In the genomic region with DNA sequence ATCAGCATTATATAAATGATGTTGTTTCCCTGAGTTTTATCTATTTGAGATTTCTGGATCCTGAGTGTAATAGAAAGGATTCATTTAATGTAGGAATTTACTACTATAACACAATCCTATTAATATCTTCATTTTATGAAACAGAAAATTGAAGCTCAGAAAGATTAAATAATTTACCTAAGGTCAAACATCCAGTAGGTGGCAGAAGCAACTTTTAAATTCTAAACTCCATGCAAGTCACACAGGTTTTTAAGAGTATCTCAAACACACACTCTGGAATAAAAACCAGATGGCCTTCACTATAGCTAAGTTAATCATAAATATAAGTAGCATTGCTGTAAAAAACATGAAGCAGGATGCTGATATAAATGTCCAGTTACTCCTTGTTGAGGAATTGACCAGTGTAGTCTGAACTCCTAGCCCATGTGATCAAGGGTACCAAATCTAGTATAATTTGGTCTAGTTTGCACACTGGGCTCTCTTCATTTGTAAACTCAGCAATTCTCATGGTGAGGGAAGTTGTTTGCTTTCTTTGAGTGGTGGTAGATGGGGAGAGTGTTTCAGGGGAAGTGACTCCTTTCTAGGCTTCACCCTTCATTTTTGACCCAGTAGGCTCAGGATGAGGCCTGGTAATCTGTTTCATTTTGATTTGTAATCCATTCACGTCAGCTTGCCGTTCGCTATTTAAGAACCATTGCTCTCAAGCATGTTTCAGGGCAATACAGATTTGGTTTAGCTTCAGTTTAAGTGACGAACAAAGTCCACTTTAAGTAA, we compare ENCODE assay signal across 9 cellular contexts. TPM values are rescaled to one million over a fixed set of nuclear protein-coding genes. Genes with fewer than 3 reads are reported as not detected.
A peak's percentile ranks its signal among the peaks of the same experiment; 100 is the strongest.
DNase-seq lines count a peak whose midpoint lies in the region; ATAC-seq, FAIRE-seq and TF ChIP-seq lines count a peak whose summit lies in the region.
"Had no signal": no experiment of that assay in that cellular context is flagged by ENCODE, and none has a peak within 500 bp of the region (broad histone marks: within the 10 kb centered on the region; RNA-seq: fewer than 3 reads in every experiment).

No MANE protein-coding gene starts in this region.

- no peaks in the 10 kb centered on the region for H3K4me1 Mint-ChIP-seq in activated T-helper 2 cell treated with anti-CD3 and anti-CD28 coated beads, Interferon-gamma antibody, Interleukin-2, Interleukin-4, amounts not matched to agents 10 μg/mL and 5 μg/mL and 100 μg/mL, durations not matched to agents 14 hours and 24 hours and 36 hours (ENCODE audit: low read depth)
- H3K4me1 Mint-ChIP-seq: activated naive CD8-positive, alpha-beta T cell treated with anti-CD3 and anti-CD28 coated beads, Interleukin-2, amount 10 ng/mL, durations not matched to agents 7 days and 5 days had no signal

- no peaks in the 10 kb centered on the region for H3K9me1 ChIP-seq in K562 (ENCODE audit: control insufficient read depth, insufficient read depth, low read length)

- in situ Hi-C loops in K562 (cut with MboI): no loop called here

- CTCF ChIA-PET in K562 (lab: Yijun Ruan, JAX; ENCODE audit: low intra/inter-chr PET ratio): no interaction called here
- CTCF ChIA-PET in HEK293T (lab: Yijun Ruan, JAX): interaction anchor here (0.6 to 1.9 kb wide), 5 partner anchors 10 to 358 kb away, joined by 3 to 10 read pairs (median 5); partner anchors contain the start of genes FMO3 and FMO4

- no peak overlapping the region for H3K4me3 ChIP-seq in K562

- H3K27ac Mint-ChIP-seq in activated T-helper 2 cell treated with anti-CD3 and anti-CD28 coated beads, Interferon-gamma antibody, Interleukin-2, Interleukin-4, amounts not matched to agents 10 μg/mL and 5 μg/mL and 100 μg/mL, durations not matched to agents 14 hours and 24 hours and 36 hours: no peak overlapping the region
- H3K27ac Mint-ChIP-seq: activated naive CD8-positive, alpha-beta T cell treated with anti-CD3 and anti-CD28 coated beads, Interleukin-2, amount 10 ng/mL, durations not matched to agents 7 days and 5 days had no signal

- POLR2A ChIA-PET in K562 (lab: Yijun Ruan, JAX): no interaction called here
- POLR2A ChIA-PET in HEK293T (lab: Yijun Ruan, JAX): no interaction called here

- ATAC-seq in K562: no peak
- no peak for ATAC-seq in HG03520 (IDR thresholded peaks at IDR 0.05; ENCODE audit: unreplicated experiment)
- ATAC-seq in HG03045 (IDR thresholded peaks at IDR 0.05; ENCODE audit: unreplicated experiment): no peak

- H3K27ac ChIP-seq in K562 (ENCODE audit: extremely low read depth, low read depth, low read length): no peak overlapping the region

- no TSS peak for BruUV-seq in K562 (replicated peaks; lab: Mats Ljungman, UMichigan)

- H2AFZ ChIP-seq in K562 (ENCODE audit: low read depth, low read length): no peak overlapping the region

- TF ChIP-seq CTCF in LNCAP (IDR thresholded peaks at IDR 0.05) (peak; percentile 68), K562 (IDR thresholded peaks at IDR 0.05 in 2 of 3, conservative IDR thresholded peaks at IDR 0.05 in 1 of 3; ENCODE audit: insufficient read depth in 2 of 3, low read depth in 1 of 3, low read length in 3 of 3) (no peak; a peak in 1 of 6 replicates)

- no peaks in the 10 kb centered on the region for H3K4me1 ChIP-seq in K562 (replicated peaks in 1 of 2; ENCODE audit: control insufficient read depth in 2 of 2, insufficient read depth in 2 of 2, low read length in 2 of 2)

- no peaks in the 10 kb centered on the region for H3K36me3 Mint-ChIP-seq in activated T-helper 2 cell treated with anti-CD3 and anti-CD28 coated beads, Interferon-gamma antibody, Interleukin-2, Interleukin-4, amounts not matched to agents 10 μg/mL and 5 μg/mL and 100 μg/mL, durations not matched to agents 14 hours and 24 hours and 36 hours (ENCODE audit: low read depth)
- H3K36me3 Mint-ChIP-seq: activated naive CD8-positive, alpha-beta T cell treated with anti-CD3 and anti-CD28 coated beads, Interleukin-2, amount 10 ng/mL, durations not matched to agents 7 days and 5 days had no signal

- H3K9me3 Mint-ChIP-seq in activated T-helper 2 cell treated with anti-CD3 and anti-CD28 coated beads, Interferon-gamma antibody, Interleukin-2, Interleukin-4, amounts not matched to agents 10 μg/mL and 5 μg/mL and 100 μg/mL, durations not matched to agents 14 hours and 24 hours and 36 hours: no peaks in the 10 kb centered on the region
- H3K9me3 Mint-ChIP-seq: activated naive CD8-positive, alpha-beta T cell treated with anti-CD3 and anti-CD28 coated beads, Interleukin-2, amount 10 ng/mL, durations not matched to agents 7 days and 5 days had no signal

- TF ChIP-seq RAD21 in K562 (CRISPR knock-in tag; conservative IDR thresholded peaks at IDR 0.05 in 1 of 2, IDR thresholded peaks at IDR 0.05 in 1 of 2): peak in 1 of 2 experiments; percentile 24; a peak in 1 of 4 replicates

- no peak for TF ChIP-seq POLR2A in K562 (conservative IDR thresholded peaks at IDR 0.05)

- no peak overlapping the region for H3K4me3 Mint-ChIP-seq in activated T-helper 2 cell treated with anti-CD3 and anti-CD28 coated beads, Interferon-gamma antibody, Interleukin-2, Interleukin-4, amounts not matched to agents 10 μg/mL and 5 μg/mL and 100 μg/mL, durations not matched to agents 14 hours and 24 hours and 36 hours (ENCODE audit: low read depth)
- H3K4me3 Mint-ChIP-seq: activated naive CD8-positive, alpha-beta T cell treated with anti-CD3 and anti-CD28 coated beads, Interleukin-2, amount 10 ng/mL, durations not matched to agents 7 days and 5 days had no signal

- no peak for FAIRE-seq in K562 (lab: Jason Lieb, UNC)

- H3K27me3 ChIP-seq in K562 (ENCODE audit: control insufficient read depth in 2 of 2, insufficient read depth in 2 of 2, low read length in 2 of 2): no peaks in the 10 kb centered on the region

- no peak overlapping the region for H3K9ac ChIP-seq in K562 (ENCODE audit: insufficient read depth in 1 of 2, low read depth in 2 of 2, low read length in 2 of 2)

- no peak for TF ChIP-seq EP300 in K562 (IDR thresholded peaks at IDR 0.05; ENCODE audit: low read length)

- no peaks in the 10 kb centered on the region for H3K27me3 Mint-ChIP-seq in activated T-helper 2 cell treated with anti-CD3 and anti-CD28 coated beads, Interferon-gamma antibody, Interleukin-2, Interleukin-4, amounts not matched to agents 10 μg/mL and 5 μg/mL and 100 μg/mL, durations not matched to agents 14 hours and 24 hours and 36 hours (ENCODE audit: low read depth)

- H4K20me1 ChIP-seq in K562 (replicated peaks; ENCODE audit: control insufficient read depth, insufficient read depth, low read length): no peaks in the 10 kb centered on the region

- H3K9me3 ChIP-seq in K562 (replicated peaks; ENCODE audit: control insufficient read depth, insufficient read depth, low read depth, low read length): no peaks in the 10 kb centered on the region

- 0% methylated on average over 4 of the region's 4 CpGs for WGBS in K562 (ENCODE audit: insufficient coverage, low coverage, missing lambda C conversion rate)

- no peak overlapping the region for H3K4me2 ChIP-seq in K562 (ENCODE audit: insufficient read depth, low read length)

- no peaks in the 10 kb centered on the region for H3K36me3 ChIP-seq in K562 (ENCODE audit: control insufficient read depth, insufficient read depth, low read length)

- intact Hi-C loops in K562 (cut with micrococcal nuclease): no loop called here
- intact Hi-C loops in activated T-helper 2 cell treated with anti-CD3 and anti-CD28 coated beads, Interferon-gamma antibody, Interleukin-2, Interleukin-4, amounts not matched to agents 10 μg/mL and 5 μg/mL and 100 μg/mL, durations not matched to agents 14 hours and 24 hours and 36 hours (cut with micrococcal nuclease): no loop called here

- H3K79me2 ChIP-seq in K562 (ENCODE audit: control insufficient read depth, insufficient read depth, low read length): no peaks in the 10 kb centered on the region

- DNase-seq in AG08395 (ENCODE audit: low spot score): peak; percentile 17
- no peak for DNase-seq in K562 (ENCODE audit: extremely low read depth in 1 of 4, low spot score in 3 of 4)
- DNase-seq in kidney tubule cell (ENCODE audit: low spot score): peak; percentile 31
- no peak for DNase-seq in activated T-helper 2 cell treated with anti-CD3 and anti-CD28 coated beads, Interferon-gamma antibody, Interleukin-2, Interleukin-4, amounts not matched to agents 10 μg/mL and 5 μg/mL and 100 μg/mL, durations not matched to agents 14 hours and 24 hours and 36 hours (ENCODE audit: low spot score)
- DNase-seq in HEK293T (ENCODE audit: extremely low spot score): no peak
- DNase-seq: activated naive CD8-positive, alpha-beta T cell treated with anti-CD3 and anti-CD28 coated beads, Interleukin-2, amount 10 ng/mL, durations not matched to agents 7 days and 5 days had no signal

TF ChIP-seq in HEK293T, 16 proteins besides CTCF, POLR2A, EP300 and RAD21:
- TF ChIP-seq ARNT (IDR thresholded peaks at IDR 0.05) (no peak), FOXK2 (IDR thresholded peaks at IDR 0.05) (no peak)

RNA-seq across cellular contexts. Expression of gene FMO3, which starts 9.3 kb away (rescaled TPM):
- total RNA-seq in K562 (2011; cell fraction: chromatin; rRNA removed; ENCODE audit: low replicate concordance): not detected in 2 replicates
- total RNA-seq in K562 (2011; cell fraction: nucleolus; rRNA removed): not detected in 2 replicates
- total RNA-seq in K562 (2011; cell fraction: nucleoplasm; rRNA removed): not detected in 2 replicates
- total RNA-seq in K562 (2014; rRNA removed): not detected in 2 replicates
- total RNA-seq in K562 (2014; rRNA removed; fragmentation: Illumina TruSeq; extraction: Trizol): not detected in 2 replicates
- total RNA-seq in K562 (2015; rRNA removed; fragmentation: Illumina TruSeq; extraction: Trizol): not detected in 2 replicates
- 0.22 TPM in 1 of 2 replicates, not detected in the other for total RNA-seq in K562 (2021)
- polyA plus RNA-seq in K562 (2011; rRNA removed): not detected in 2 replicates
- polyA plus RNA-seq in K562 (2011; cell fraction: cytosol; rRNA removed): not detected in 2 replicates
- polyA plus RNA-seq in K562 (2011; cell fraction: nucleus; rRNA removed): not detected in 2 replicates
- not detected in 2 replicates for polyA plus RNA-seq in K562 (2012)
- polyA plus RNA-seq in K562 (2014; fragmentation: Illumina TruSeq; extraction: Trizol): not detected in 2 replicates
- polyA plus RNA-seq in K562 (2014; fragmentation: Nextera tagmentation; extraction: Ambion mirVana): not detected
- not detected in 2 replicates for polyA plus RNA-seq in K562 (2014; rRNA removed)
- not detected in 2 replicates for polyA minus RNA-seq in K562 (2011; rRNA and poly(A)+ RNA removed)
- polyA minus RNA-seq in K562 (2011; cell fraction: cytosol; rRNA and poly(A)+ RNA removed): not detected in 2 replicates
- not detected in 2 replicates for polyA minus RNA-seq in K562 (2011; cell fraction: nucleus; rRNA and poly(A)+ RNA removed)
- total RNA-seq in activated T-helper 2 cell treated with anti-CD3 and anti-CD28 coated beads, Interferon-gamma antibody, Interleukin-2, Interleukin-4, amounts not matched to agents 10 μg/mL and 5 μg/mL and 100 μg/mL, durations not matched to agents 14 hours and 24 hours and 36 hours: not detected in 2 replicates
- total RNA-seq: activated naive CD8-positive, alpha-beta T cell treated with anti-CD3 and anti-CD28 coated beads, Interleukin-2, amount 10 ng/mL, durations not matched to agents 7 days and 5 days had no signal

Comparison
In these comparisons a context has a peak if more than half of its experiments do, and no peak if none do; other contexts are left out.
1. DNase-seq: peak in AG08395 (single experiment) and kidney tubule cell (single experiment); none in K562 (0 of 4), activated T-helper 2 cell treated with anti-CD3 and anti-CD28 coated beads, Interferon-gamma antibody, Interleukin-2, Interleukin-4, amounts not matched to agents 10 μg/mL and 5 μg/mL and 100 μg/mL, durations not matched to agents 14 hours and 24 hours and 36 hours (single experiment) and HEK293T (single experiment).